Comparison of ENCODE assay signal across 1 cellular context in genomic region chr22:31083377-31083768, GRCh38.
TF ChIP-seq lines count a peak whose summit lies in the region.

No MANE protein-coding gene starts in this region.

TF ChIP-seq in HepG2, 621 proteins besides CTCF, POLR2A, EP300 and RAD21:
- no peak for TF ChIP-seq ZNF317 (CRISPR knock-in tag; IDR thresholded peaks at IDR 0.05)
- TF ChIP-seq, protein P1, sequence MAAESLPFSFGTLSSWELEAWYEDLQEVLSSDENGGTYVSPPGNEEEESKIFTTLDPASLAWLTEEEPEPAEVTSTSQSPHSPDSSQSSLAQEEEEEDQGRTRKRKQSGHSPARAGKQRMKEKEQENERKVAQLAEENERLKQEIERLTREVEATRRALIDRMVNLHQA (CRISPR knock-in tag; IDR thresholded peaks at IDR 0.05) = no peak
- no peak for TF ChIP-seq MBNL3 (CRISPR knock-in tag; conservative IDR thresholded peaks at IDR 0.05)
- TF ChIP-seq ZNF138 (CRISPR knock-in tag; IDR thresholded peaks at IDR 0.05; ENCODE audit: low read depth) = no peak
- no peak for TF ChIP-seq POLR2G (IDR thresholded peaks at IDR 0.05; ENCODE audit: low read depth, low read length)
- TF ChIP-seq PAWR (CRISPR knock-in tag; IDR thresholded peaks at IDR 0.05; ENCODE audit: borderline replicate concordance) = no peak
- TF ChIP-seq, protein P2, sequence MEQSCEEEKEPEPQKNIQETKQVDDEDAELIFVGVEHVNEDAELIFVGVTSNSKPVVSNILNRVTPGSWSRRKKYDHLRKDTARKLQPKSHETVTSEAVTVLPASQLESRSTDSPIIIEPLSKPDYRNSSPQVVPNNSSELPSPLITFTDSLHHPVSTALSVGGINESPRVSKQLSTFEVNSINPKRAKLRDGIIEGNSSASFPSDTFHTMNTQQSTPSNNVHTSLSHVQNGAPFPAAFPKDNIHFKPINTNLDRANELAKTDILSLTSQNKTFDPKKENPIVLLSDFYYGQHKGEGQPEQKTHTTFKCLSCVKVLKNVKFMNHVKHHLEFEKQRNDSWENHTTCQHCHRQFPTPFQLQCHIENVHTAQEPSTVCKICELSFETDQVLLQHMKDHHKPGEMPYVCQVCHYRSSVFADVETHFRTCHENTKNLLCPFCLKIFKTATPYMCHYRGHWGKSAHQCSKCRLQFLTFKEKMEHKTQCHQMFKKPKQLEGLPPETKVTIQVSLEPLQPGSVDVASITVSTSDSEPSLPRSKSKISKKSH (CRISPR knock-in tag; IDR thresholded peaks at IDR 0.05; ENCODE audit: borderline replicate concordance) = no peak
- no peak for TF ChIP-seq RNF2 (conservative IDR thresholded peaks at IDR 0.05; ENCODE audit: low read depth)
